In genomic region chr2:156333274-156333950, GRCh38 we compare ENCODE assay signal across 8 cellular contexts. TPM values are rescaled to one million over a fixed set of nuclear protein-coding genes. Genes with fewer than 3 reads are reported as not detected.
DNase-seq lines count a peak whose midpoint lies in the region; ATAC-seq and TF ChIP-seq lines count a peak whose summit lies in the region.

No MANE protein-coding gene starts in this region.

- peaks cover 10% of the 10 kb centered on the region for H3K4me1 ChIP-seq in OCI-LY7 (ENCODE audit: insufficient read depth, low read length, poor library complexity, severe bottlenecking)
- peaks cover 5% of the 10 kb centered on the region for H3K4me1 ChIP-seq in mesendoderm (ENCODE audit: control insufficient read depth, low read depth, low read length)
- H3K4me1 ChIP-seq in upper lobe of left lung, result peaks cover 13 to 24% (median 18%) of the 10 kb centered on the region in 4 donors

- H3K79me1 ChIP-seq in mesendoderm (ENCODE audit: low read length), result no peaks in the 10 kb centered on the region

- no peak overlapping the region for H4K5ac ChIP-seq in mesendoderm (ENCODE audit: low read length)

- H2AK5ac ChIP-seq in mesendoderm (ENCODE audit: low read length), result no peak overlapping the region

- peak overlapping the region; percentile 86 for H3K56ac ChIP-seq in mesendoderm (ENCODE audit: low read length)

- intact Hi-C loops in OCI-LY7 (cut with micrococcal nuclease; ENCODE audit: unreplicated experiment), result no loop called here

- H2BK120ac ChIP-seq in mesendoderm (ENCODE audit: low read depth, low read length), result no peak overlapping the region

- peaks cover 56% of the 10 kb centered on the region for H3K4me1 Mint-ChIP-seq in central memory CD8-positive, alpha-beta T cell

- H3K36me3 ChIP-seq in OCI-LY7 (ENCODE audit: insufficient read depth, low read length) (no peaks in the 10 kb centered on the region), mesendoderm (ENCODE audit: control insufficient read depth, insufficient read depth, low read length) (no peaks in the 10 kb centered on the region), upper lobe of left lung (peaks cover 0 to 9% (median 0%) of the 10 kb centered on the region in 4 donors)

- H3K4ac ChIP-seq in mesendoderm (ENCODE audit: low read depth, low read length), result no peak overlapping the region

- no peaks in the 10 kb centered on the region for H3K9me2 ChIP-seq in OCI-LY7 (ENCODE audit: insufficient read depth, low read length)

- TF ChIP-seq POLR2A in upper lobe of left lung (IDR thresholded peaks at IDR 0.05), result no peak

- no peaks in the 10 kb centered on the region for H4K20me1 ChIP-seq in OCI-LY7 (ENCODE audit: insufficient read depth, low read length)

- H3K27me3 Mint-ChIP-seq in central memory CD8-positive, alpha-beta T cell, result peaks cover 12% of the 10 kb centered on the region

- TF ChIP-seq CTCF in OCI-LY7 (conservative IDR thresholded peaks at IDR 0.05; ENCODE audit: low read length) (no peak), upper lobe of left lung (IDR thresholded peaks at IDR 0.05) (no peak)

- peak overlapping the region; percentile 67 for H3K9ac ChIP-seq in mesendoderm (ENCODE audit: low read length)

- H2BK5ac ChIP-seq in mesendoderm (ENCODE audit: low read length), result no peak overlapping the region

- no TSS peak for BruUV-seq in OCI-LY7 (replicated peaks; lab: Mats Ljungman, UMichigan)

- peak overlapping the region; percentile 81 for H3K18ac ChIP-seq in mesendoderm (ENCODE audit: low read length)

- ATAC-seq in HG02678 (IDR thresholded peaks at IDR 0.05; ENCODE audit: unreplicated experiment), result peak; percentile 19
- no peak for ATAC-seq in central memory CD8-positive, alpha-beta T cell (replicated peaks; ENCODE audit: extremely low read depth, poor library complexity, severe bottlenecking)
- ATAC-seq in upper lobe of left lung (ENCODE audit: low FRiP score in 2 of 2), result peak; percentile 10 to 51

- POLR2A ChIA-PET in OCI-LY7 (lab: Charles Lee), result interaction anchor here (0.6 to 1.3 kb wide), 2 partner anchors 17 to 90 kb away, joined by 4 read pairs; no protein-coding TSS in a partner anchor

- peak overlapping the region; percentile 81 for H3K4me2 ChIP-seq in OCI-LY7 (ENCODE audit: low read length)
- H3K4me2 ChIP-seq in mesendoderm (ENCODE audit: low read length), result peak overlapping the region; percentile 93

- H3K9me3 Mint-ChIP-seq in central memory CD8-positive, alpha-beta T cell, result no peaks in the 10 kb centered on the region

- no CpG with 5 or more reads among the region's 28 CpGs for WGBS in mesendoderm (ENCODE audit: extremely low coverage, insufficient coverage, low lambda C conversion rate)
- 0 to 1% methylated on average over 14 to 28 of the region's 28 CpGs for WGBS in upper lobe of left lung, 2 donors

- H3K36me3 Mint-ChIP-seq in central memory CD8-positive, alpha-beta T cell (ENCODE audit: insufficient read depth), result peaks cover 63% of the 10 kb centered on the region

- H3K27me3 ChIP-seq in mesendoderm (ENCODE audit: insufficient read depth, low read length, poor library complexity) (peaks cover 32% of the 10 kb centered on the region), upper lobe of left lung (peaks cover 0 to 2% (median 0%) of the 10 kb centered on the region in 4 donors)

- H4K8ac ChIP-seq in mesendoderm (ENCODE audit: low read depth, low read length), result no peak overlapping the region

- TF ChIP-seq EP300 in upper lobe of left lung (IDR thresholded peaks at IDR 0.05), result no peak

- no peaks in the 10 kb centered on the region for H3K79me2 ChIP-seq in OCI-LY7 (ENCODE audit: insufficient read depth, low read depth, low read length)
- H3K79me2 ChIP-seq in mesendoderm (ENCODE audit: control insufficient read depth, insufficient read depth, low read length), result no peaks in the 10 kb centered on the region

- peak; percentile 56 for DNase-seq in activated T-cell treated with anti-CD3 and anti-CD28 coated beads for 48 hours (ENCODE audit: low read depth)
- DNase-seq in activated T-cell treated with anti-CD3 and anti-CD28 coated beads for 4 hours, result no peak
- no peak for DNase-seq in OCI-LY7 (ENCODE audit: low spot score)
- peak in 1 of 2 donors; percentile 39 for DNase-seq in central memory CD8-positive, alpha-beta T cell (ENCODE audit: low spot score in 2 of 2)
- DNase-seq in mesendoderm, result no peak
- DNase-seq in upper lobe of left lung, result no peak
- DNase-seq in NCI-H2107 treated with DMSO at 0.1 percent for 48 hours (lab: John Stamatoyannopoulos, UW; ENCODE audit: unreplicated experiment), result no peak

- H3K4me3 ChIP-seq in OCI-LY7 (ENCODE audit: low read depth, low read length, poor library complexity, severe bottlenecking) (peak overlapping the region; percentile 68), mesendoderm (ENCODE audit: low read length) (peak overlapping the region; percentile 54), upper lobe of left lung (peak overlapping the region; percentile 72 to 92 (median 76))

- no peak overlapping the region for H3K23ac ChIP-seq in mesendoderm (ENCODE audit: low read length)

- peak overlapping the region; percentile 97 for H3K4me3 Mint-ChIP-seq in central memory CD8-positive, alpha-beta T cell

- CTCF ChIA-PET in OCI-LY7 (lab: Charles Lee; ENCODE audit: unreplicated experiment), result no interaction called here

- no peaks in the 10 kb centered on the region for H3K9me3 ChIP-seq in OCI-LY7 (ENCODE audit: low read length)
- H3K9me3 ChIP-seq in upper lobe of left lung, result no peaks in the 10 kb centered on the region

- H2BK15ac ChIP-seq in mesendoderm (replicated peaks; ENCODE audit: low read depth), result no peak overlapping the region

- peak overlapping the region; percentile 100 for H3K27ac Mint-ChIP-seq in central memory CD8-positive, alpha-beta T cell (ENCODE audit: low read depth)

- H2AFZ ChIP-seq in OCI-LY7 (ENCODE audit: low read length), result peak overlapping the region; percentile 49; the same call in 1 of the 2 replicates

- H3K27ac ChIP-seq in OCI-LY7 (ENCODE audit: low read depth, low read length, poor library complexity, severe bottlenecking) (no peak overlapping the region), mesendoderm (ENCODE audit: low read depth, low read length) (peak overlapping the region; percentile 72), upper lobe of left lung (peak overlapping the region; percentile 96 to 100 (median 98))

RNA-seq across cellular contexts. Expression of gene NR4A2, which starts 0.9 kb away (rescaled TPM):
- not detected in 2 replicates for total RNA-seq in OCI-LY7 (2014; rRNA removed; shearing (Covaris generic))
- total RNA-seq in OCI-LY7 (2022) (0.13 and 0.59 TPM in 2 replicates), upper lobe of left lung (10 to 100 TPM in 2 of 6 donors, 1 to 10 TPM in 4; 3.0 to 12.6 (median 8.9) TPM)
- 1.1 TPM for polyA plus RNA-seq in mesendoderm (2013, experiment 1 of 2)
- 1.2 TPM for polyA plus RNA-seq in mesendoderm (2013, experiment 2 of 2)
